In genomic region chr7:152922318-152923081, GRCh38 we compare ENCODE assay signal across 18 cellular contexts.
A peak's percentile ranks its signal among the peaks of the same experiment; 100 is the strongest.
DNase-seq lines count a peak whose midpoint lies in the region; ATAC-seq and TF ChIP-seq lines count a peak whose summit lies in the region.
"Had no signal": no experiment of that assay in that cellular context is flagged by ENCODE, and none has a peak within 500 bp of the region (broad histone marks: within the 10 kb centered on the region; RNA-seq: fewer than 3 reads in every experiment).

No MANE protein-coding gene starts in this region.

- no peak overlapping the region for H2BK15ac ChIP-seq in neuronal stem cell (ENCODE audit: low read length)

- DNase-seq in activated CD8-positive, alpha-beta memory T cell treated with anti-CD3 and anti-CD28 coated beads for 24 hours: peak; percentile 26
- no peak for DNase-seq in activated CD8-positive, alpha-beta memory T cell treated with anti-CD3 and anti-CD28 coated beads, Interleukin-2, amount 50 U/mL, for 4 hours
- DNase-seq in neuronal stem cell (ENCODE audit: low spot score) (no peak), hippocampal formation (lab: John Stamatoyannopoulos, UW) (no peak)
- DNase-seq: CD8-positive, alpha-beta memory T cell; COR-L47; DMS 273 treated with DMSO at 0.1 percent for 48 hours; DMS53; DND-41; EL; GM23248 had no signal

- H3K14ac ChIP-seq in neuronal stem cell (ENCODE audit: low read length): no peak overlapping the region

- no peaks in the 10 kb centered on the region for H3K79me1 ChIP-seq in neuronal stem cell (ENCODE audit: low read depth, low read length)

- no peak overlapping the region for H2BK120ac ChIP-seq in neuronal stem cell (ENCODE audit: low read depth, low read length)

- H2BK12ac ChIP-seq in neuronal stem cell (ENCODE audit: low read length): no peak overlapping the region

- H2AFZ ChIP-seq in neuronal stem cell (ENCODE audit: low read length): no peak overlapping the region
- H2AFZ ChIP-seq: GM23248 had no signal

- H3K23ac ChIP-seq in neuronal stem cell (ENCODE audit: low read depth, low read length, poor library complexity): no peak overlapping the region

- H3K4me2 ChIP-seq in neuronal stem cell (ENCODE audit: insufficient read depth, low read length, poor library complexity, severe bottlenecking): no peak overlapping the region
- H3K4me2 ChIP-seq: BLaER1 treated with 17β-estradiol and CSF1 and Interleukin-3, amounts not matched to agents 10 nM and 100 nM had no signal

- H3K9me3 ChIP-seq in neuronal stem cell (replicated peaks in 1 of 2; ENCODE audit: control insufficient read depth in 2 of 2, insufficient read depth in 1 of 2, low read depth in 1 of 2, low read length in 2 of 2): peaks cover 0 to 2% of the 10 kb centered on the region in 2 donors
- H3K9me3 ChIP-seq: HAP-1 had no signal

- no peak overlapping the region for H4K8ac ChIP-seq in neuronal stem cell (ENCODE audit: low read depth, low read length)

- H3K4me3 ChIP-seq in neuronal stem cell (ENCODE audit: low read length in 2 of 2): no peak overlapping the region
- H3K4me3 ChIP-seq: BLaER1 treated with 17β-estradiol and CSF1 and Interleukin-3, amounts not matched to agents 10 nM and 100 nM; GM12878; GM23248; HAP-1 had no signal

- H3K36me3 ChIP-seq in neuronal stem cell (replicated peaks in 1 of 2; ENCODE audit: control insufficient read depth in 2 of 2, insufficient read depth in 2 of 2, low read length in 2 of 2): no peaks in the 10 kb centered on the region
- H3K36me3 ChIP-seq: BLaER1 treated with 17β-estradiol and CSF1 and Interleukin-3, amounts not matched to agents 10 nM and 100 nM; HAP-1 had no signal

- H3K27ac ChIP-seq in neuronal stem cell (replicated peaks; ENCODE audit: low read length): no peak overlapping the region
- H3K27ac ChIP-seq: BLaER1 treated with 17β-estradiol and CSF1 and Interleukin-3, amounts not matched to agents 10 nM and 100 nM; GM23248 had no signal

- peak overlapping the region; percentile 72 for H3K9ac ChIP-seq in neuronal stem cell (ENCODE audit: low read depth, low read length, poor library complexity)
- H3K9ac ChIP-seq: BLaER1 treated with 17β-estradiol and CSF1 and Interleukin-3, amounts not matched to agents 10 nM and 100 nM; GM23248 had no signal

- H4K91ac ChIP-seq in neuronal stem cell (ENCODE audit: low read depth, low read length, poor library complexity): no peak overlapping the region

- H3K4ac ChIP-seq in neuronal stem cell (ENCODE audit: low read length): no peak overlapping the region

- H2AK5ac ChIP-seq in neuronal stem cell (ENCODE audit: low read depth, low read length): no peak overlapping the region

- ATAC-seq in SK-N-SH treated with all-trans-retinoic acid at 6 μM for 48 hours (no peak; the same call in 2 of the 3 replicates), HG03095 (IDR thresholded peaks at IDR 0.05; ENCODE audit: unreplicated experiment) (no peak), GM19452 (IDR thresholded peaks at IDR 0.05; ENCODE audit: unreplicated experiment) (no peak)
- ATAC-seq: GM12878, HepG2 had no signal

- H3K4me1 ChIP-seq in neuronal stem cell (ENCODE audit: control insufficient read depth in 2 of 2, insufficient read depth in 1 of 2, low read depth in 1 of 2, low read length in 2 of 2): peaks cover 0 to 2% of the 10 kb centered on the region in 2 donors
- H3K4me1 ChIP-seq: BLaER1 treated with 17β-estradiol and CSF1 and Interleukin-3, amounts not matched to agents 10 nM and 100 nM had no signal

- no peak overlapping the region for H3K18ac ChIP-seq in neuronal stem cell (ENCODE audit: low read length)

- H3K27me3 ChIP-seq in neuronal stem cell (ENCODE audit: control insufficient read depth in 3 of 3, insufficient read depth in 3 of 3, low read depth in 1 of 3, low read length in 3 of 3): peaks cover 0 to 55% (median 15%) of the 10 kb centered on the region in 3 experiments
- H3K27me3 ChIP-seq: BLaER1 treated with 17β-estradiol and CSF1 and Interleukin-3, amounts not matched to agents 10 nM and 100 nM had no signal

- no peak overlapping the region for H2BK5ac ChIP-seq in neuronal stem cell (ENCODE audit: low read length)

- no CpG with 5 or more reads among the region's 16 CpGs for WGBS in neuronal stem cell (ENCODE audit: extremely low coverage in 2 of 2, insufficient read length in 2 of 2, insufficient replicate concordance in 1 of 2), 2 donors

TF ChIP-seq in SK-N-SH treated with all-trans-retinoic acid at 6 μM for 48 hours, 23 proteins besides CTCF, POLR2A, EP300 and RAD21:
- TF ChIP-seq ZC3H10 (CRISPR knock-in tag; IDR thresholded peaks at IDR 0.05) (no peak), ARNTL (CRISPR knock-in tag; IDR thresholded peaks at IDR 0.05; ENCODE audit: borderline replicate concordance, low read depth) (no peak), ZNF8 (CRISPR knock-in tag; IDR thresholded peaks at IDR 0.05) (no peak), SNAI2 (CRISPR knock-in tag; IDR thresholded peaks at IDR 0.05) (no peak), RARB (CRISPR knock-in tag; IDR thresholded peaks at IDR 0.05) (no peak), ZNF70 (CRISPR knock-in tag; IDR thresholded peaks at IDR 0.05) (no peak), TCF4 (CRISPR knock-in tag; IDR thresholded peaks at IDR 0.05; ENCODE audit: borderline replicate concordance) (peak; percentile 33; the same call in 1 of the 2 replicates)
